In genomic region chrX:24479924-24480722, GRCh38 we compare ENCODE assay signal across 8 cellular contexts. TPM values are rescaled to one million over a fixed set of nuclear protein-coding genes. Genes with fewer than 3 reads are reported as not detected.
A peak's percentile ranks its signal among the peaks of the same experiment; 100 is the strongest.
DNase-seq lines count a peak whose midpoint lies in the region; ATAC-seq and TF ChIP-seq lines count a peak whose summit lies in the region.

No MANE protein-coding gene starts in this region.

- no peak overlapping the region for H3K4me3 Mint-ChIP-seq in neural progenitor cell

- no peak for TF ChIP-seq CTCF in neural progenitor cell (IDR thresholded peaks at IDR 0.05)

- peaks cover 59% of the 10 kb centered on the region for H3K79me2 ChIP-seq in neural progenitor cell (ENCODE audit: low read depth)

- H3K27ac ChIP-seq in neural progenitor cell: no peak overlapping the region

- H3K4me1 ChIP-seq in neural progenitor cell: no peaks in the 10 kb centered on the region

- no peak overlapping the region for H3K9ac ChIP-seq in neural progenitor cell

- H4K20me1 ChIP-seq in neural progenitor cell (ENCODE audit: low read depth): peaks cover 23% of the 10 kb centered on the region

- no peaks in the 10 kb centered on the region for H3K27me3 ChIP-seq in neural progenitor cell

- peak; percentile 42 for DNase-seq in NCI-H345 treated with DMSO at 0.1 percent for 48 hours (lab: John Stamatoyannopoulos, UW; ENCODE audit: unreplicated experiment)
- DNase-seq in activated CD8-positive, alpha-beta memory T cell treated with anti-CD3 and anti-CD28 coated beads for 48 hours (ENCODE audit: low read depth in 2 of 3, low spot score in 2 of 3): peak in 2 of 3 experiments; percentile 6 to 25
- no peak for DNase-seq in left ventricle myocardium superior
- peak; percentile 64 for DNase-seq in stimulated activated CD8-positive, alpha-beta memory T cell treated with anti-CD3 and anti-CD28 coated beads, Interleukin-4, amount 100 ng/mL, for 48 hours
- DNase-seq in neural progenitor cell (ENCODE audit: low spot score): no peak
- no peak for DNase-seq in NCI-H2081 (lab: John Stamatoyannopoulos, UW)

- H3K4me1 Mint-ChIP-seq in neural progenitor cell: no peaks in the 10 kb centered on the region

- peaks cover 6% of the 10 kb centered on the region for H3K9me3 Mint-ChIP-seq in neural progenitor cell

- H3K9me3 ChIP-seq in neural progenitor cell (ENCODE audit: low read depth): no peaks in the 10 kb centered on the region

- no peak overlapping the region for H2AFZ ChIP-seq in neural progenitor cell (replicated peaks)

- no peak overlapping the region for H3K27ac Mint-ChIP-seq in neural progenitor cell

- peak; percentile 94 for ATAC-seq in GM19025 (IDR thresholded peaks at IDR 0.05; ENCODE audit: low read depth, unreplicated experiment)
- ATAC-seq in HG03060 (IDR thresholded peaks at IDR 0.05; ENCODE audit: low read depth, unreplicated experiment): peak; percentile 89
- ATAC-seq in left ventricle myocardium superior: peak; percentile 61

- peaks cover 13% of the 10 kb centered on the region for H3K36me3 Mint-ChIP-seq in neural progenitor cell

- intact Hi-C loops in left ventricle myocardium superior (cut with micrococcal nuclease): loop anchor here (10.0 kb wide), 1 partner anchor 85 kb away; no protein-coding TSS in a partner anchor

- no peaks in the 10 kb centered on the region for H3K27me3 Mint-ChIP-seq in neural progenitor cell (ENCODE audit: insufficient read depth, low read depth)

- H3F3A ChIP-seq in neural progenitor cell (ENCODE audit: low read depth): no peaks in the 10 kb centered on the region

- no peak overlapping the region for H3K4me3 ChIP-seq in neural progenitor cell

- H3K4me2 ChIP-seq in neural progenitor cell: no peak overlapping the region

- no peaks in the 10 kb centered on the region for H3K36me3 ChIP-seq in neural progenitor cell

RNA-seq across cellular contexts. Expression of gene PDK3, which starts 15.0 kb away (rescaled TPM):
- 7.9 TPM for total RNA-seq in left ventricle myocardium superior
- 50.3 and 100 TPM in 2 replicates for total RNA-seq in neural progenitor cell (ENCODE audit: low replicate concordance)

Comparison
In these comparisons a context has a peak if more than half of its experiments do, and no peak if none do; other contexts are left out.
1. DNase-seq: peak in NCI-H345 treated with DMSO at 0.1 percent for 48 hours (single experiment), activated CD8-positive, alpha-beta memory T cell treated with anti-CD3 and anti-CD28 coated beads for 48 hours (2 of 3) and stimulated activated CD8-positive, alpha-beta memory T cell treated with anti-CD3 and anti-CD28 coated beads, Interleukin-4, amount 100 ng/mL, for 48 hours (single experiment); none in left ventricle myocardium superior (single experiment), neural progenitor cell (single experiment) and NCI-H2081 (0 of 2).
2. Peak in every context shown above with its lines, with median percentiles within 50 percentile points of each other: ATAC-seq.